In genomic region chr17:78608122-78608803, GRCh38 we compare ENCODE assay signal across 18 cellular contexts. TPM values are rescaled to one million over a fixed set of nuclear protein-coding genes. Genes with fewer than 3 reads are reported as not detected.
DNase-seq lines count a peak whose midpoint lies in the region; ATAC-seq, FAIRE-seq and TF ChIP-seq lines count a peak whose summit lies in the region.
"Had no signal": no experiment of that assay in that cellular context is flagged by ENCODE, and none has a peak within 500 bp of the region (broad histone marks: within the 10 kb centered on the region; RNA-seq: fewer than 3 reads in every experiment).

No MANE protein-coding gene starts in this region.

- H3K4me2 ChIP-seq in A549, result no peak overlapping the region
- H3K4me2 ChIP-seq: BLaER1 had no signal

- POLR2A ChIA-PET in A549 (lab: Yijun Ruan, JAX), result no interaction called here

- TF ChIP-seq POLR2A in A549 (IDR thresholded peaks at IDR 0.05; ENCODE audit: low read length) (no peak), transverse colon (IDR thresholded peaks at IDR 0.05) (no peak)

- no peaks in the 10 kb centered on the region for H3K9me3 ChIP-seq in A549
- H3K9me3 ChIP-seq in transverse colon, result no peaks in the 10 kb centered on the region
- H3K9me3 ChIP-seq: HAP-1 had no signal

- FAIRE-seq in A549 (lab: Jason Lieb, UNC), result peak; percentile 86
- FAIRE-seq: GM18507, HepG2, HTR-8/SVneo had no signal

- H3K27me3 ChIP-seq in rectal smooth muscle tissue (ENCODE audit: control insufficient read depth, insufficient read depth, low read length), result no peaks in the 10 kb centered on the region
- no peaks in the 10 kb centered on the region for H3K27me3 ChIP-seq in transverse colon
- H3K27me3 ChIP-seq: BLaER1 had no signal

- H3K36me3 ChIP-seq in rectal smooth muscle tissue (ENCODE audit: control insufficient read depth, insufficient read depth, low read length) (no peaks in the 10 kb centered on the region), transverse colon (no peaks in the 10 kb centered on the region)
- H3K36me3 ChIP-seq: BLaER1, HAP-1 had no signal

- DNase-seq in A549 (ENCODE audit: low read depth in 1 of 2, low spot score in 1 of 2) (no peak), coronary artery (ENCODE audit: low spot score) (no peak), transverse colon (no peak), foreskin melanocyte (no peak), pons (ENCODE audit: low spot score) (no peak)
- DNase-seq: AML-193; CD8-positive, alpha-beta memory T cell; DMS53; GOT3; HFFc6 had no signal

- TF ChIP-seq RAD21 in A549 (conservative IDR thresholded peaks at IDR 0.05 in 1 of 2, IDR thresholded peaks at IDR 0.05 in 1 of 2), result no peak

- TF ChIP-seq EP300 in A549 (IDR thresholded peaks at IDR 0.05) (no peak), transverse colon (IDR thresholded peaks at IDR 0.05; ENCODE audit: low read depth) (no peak)

- H3K9ac ChIP-seq in rectal smooth muscle tissue (ENCODE audit: low read length), result no peak overlapping the region
- H3K9ac ChIP-seq: BLaER1 had no signal

- TF ChIP-seq CTCF in A549 (IDR thresholded peaks at IDR 0.05) (no peak), coronary artery (IDR thresholded peaks at IDR 0.05) (no peak), transverse colon (IDR thresholded peaks at IDR 0.05) (no peak)

- WGBS in A549 (ENCODE audit: missing lambda C conversion rate), result 93% methylated on average over 10 of the region's 10 CpGs
- WGBS in transverse colon (ENCODE audit: low coverage in 1 of 2), 2 donors, result 88 to 92% methylated on average over 10 of the region's 10 CpGs

- intact Hi-C loops in transverse colon (cut with DNase I; ENCODE audit: low total_unique reads), result no loop called here

- H3K4me1 ChIP-seq in A549 (0 out of 3 replicates have a peak, but pooled peaks cover 14% of the 10 kb centered on the region), rectal smooth muscle tissue (ENCODE audit: control insufficient read depth, insufficient read depth, low read length) (peaks cover 17% of the 10 kb centered on the region), transverse colon (peaks cover 0 to 15% (median 2%) of the 10 kb centered on the region in 4 donors)
- H3K4me1 ChIP-seq: HAP-1 had no signal

- H3K4me3 ChIP-seq in A549, result no peak overlapping the region
- H3K4me3 ChIP-seq in coronary artery, result no peak overlapping the region
- no peak overlapping the region for H3K4me3 ChIP-seq in rectal smooth muscle tissue (ENCODE audit: low read length)
- H3K4me3 ChIP-seq in transverse colon, result no peak overlapping the region
- H3K4me3 ChIP-seq: BLaER1, HAP-1 had no signal

- in situ Hi-C loops in transverse colon (cut with MboI; ENCODE audit: low pct_ligation_motif_present in 1 of 4, low pct_unique_long_range_greater_than_20kb in 1 of 4, low sequenced_read_pairs in 3 of 4), result no loop called here

- H3K27ac ChIP-seq in A549, result no peak overlapping the region
- H3K27ac ChIP-seq in coronary artery, result peak overlapping the region; percentile 2 to 55
- peak overlapping the region; percentile 35 for H3K27ac ChIP-seq in rectal smooth muscle tissue (ENCODE audit: low read depth, low read length)
- peak overlapping the region in 3 of 4 donors; percentile 53 to 75 (median 60) for H3K27ac ChIP-seq in transverse colon
- H3K27ac ChIP-seq: 22Rv1, BLaER1 had no signal

- CTCF ChIA-PET in A549 (lab: Yijun Ruan, JAX), result interaction anchor here (0.8 to 14.1 kb wide), 3 partner anchors 57 to 113 kb away, joined by 3 to 126 read pairs (median 15); no protein-coding TSS in a partner anchor

- no peak for ATAC-seq in A549
- no peak for ATAC-seq in GM18517 (IDR thresholded peaks at IDR 0.05; ENCODE audit: unreplicated experiment)
- ATAC-seq: HepG2 had no signal

TF ChIP-seq in A549, 52 proteins besides CTCF, POLR2A, EP300 and RAD21:
- no peak for TF ChIP-seq EHF (CRISPR knock-in tag; IDR thresholded peaks at IDR 0.05)
- TF ChIP-seq CHD2 (IDR thresholded peaks at IDR 0.05; ENCODE audit: low read length, partially characterized antibody), result no peak
- no peak for TF ChIP-seq SREBF2 (IDR thresholded peaks at IDR 0.05)
- TF ChIP-seq RFX5 (IDR thresholded peaks at IDR 0.05), result no peak
- no peak for TF ChIP-seq HMGXB4 (CRISPR knock-in tag; IDR thresholded peaks at IDR 0.05; ENCODE audit: borderline replicate concordance)

RNA-seq across cellular contexts. Expression of gene DNAH17, which starts 31.1 kb away (rescaled TPM):
- polyA plus RNA-seq in A549 (2011; rRNA removed) (0.21 and 0.46 TPM in 2 replicates), A549 (2017; fragmentation: RNase III; extraction: RNeasy Plus Mini Kit Qiagen cat#74134 plus additional on column Dnase treatment) (0.26 to 0.49 TPM (median 0.39 TPM) in 3 replicates)
- 0.29 and 0.46 TPM in 2 replicates for polyA plus RNA-seq in A549 (2012; cell fraction: cytosol; rRNA removed)
- 0.95 and 1.2 TPM in 2 replicates for polyA plus RNA-seq in A549 (2012; cell fraction: nucleus; rRNA removed)
- 0.62 and 0.68 TPM in 2 replicates for polyA minus RNA-seq in A549 (2011; rRNA and poly(A)+ RNA removed)
- total RNA-seq in transverse colon, result under 1 TPM in 1 of 4 donors, not detected in 3; under 0.01 TPM
- total RNA-seq: HFFc6 had no signal
- polyA plus RNA-seq: CD8-positive, alpha-beta memory T cell had no signal

Comparison
In these comparisons a context has a peak if more than half of its experiments do, and no peak if none do; other contexts are left out.
1. H3K27ac ChIP-seq: peak in coronary artery (2 of 2), rectal smooth muscle tissue (single experiment) and transverse colon (3 of 4); none in A549 (0 of 2).